ENCODE assay signal across 9 cellular contexts in genomic region chr3:158434412-158435038, GRCh38.
DNase-seq lines count a peak whose midpoint lies in the region; ATAC-seq and TF ChIP-seq lines count a peak whose summit lies in the region.
"Had no signal": no experiment of that assay in that cellular context is flagged by ENCODE, and none has a peak within 500 bp of the region (broad histone marks: within the 10 kb centered on the region; RNA-seq: fewer than 3 reads in every experiment).

No MANE protein-coding gene starts in this region.

- TF ChIP-seq CTCF in activated CD8-positive, alpha-beta T cell treated with anti-CD3 and anti-CD28 coated beads for 36 hours (IDR thresholded peaks at IDR 0.05): peak; percentile 58
- peak; percentile 76 for TF ChIP-seq CTCF in fibroblast of villous mesenchyme (IDR thresholded peaks at IDR 0.05; ENCODE audit: insufficient read depth, low read depth, low read length)

- H3K4me3 Mint-ChIP-seq in activated CD8-positive, alpha-beta T cell treated with anti-CD3 and anti-CD28 coated beads for 36 hours: no peak overlapping the region
- H3K4me3 Mint-ChIP-seq: stimulated activated naive CD8-positive, alpha-beta T cell treated with anti-CD3 and anti-CD28 coated beads, Interleukin-15, Interleukin-2, amounts not matched to agents 100 ng/mL and 50 ng/mL, for 24 hours had no signal

- intact Hi-C loops in activated CD8-positive, alpha-beta T cell treated with anti-CD3 and anti-CD28 coated beads for 36 hours (cut with micrococcal nuclease): loop anchor here (10.0 kb wide), 3 partner anchors 330 to 820 kb away; partner anchors contain the start of gene SHOX2

- no peak overlapping the region for H3K4me3 ChIP-seq in fibroblast of villous mesenchyme (ENCODE audit: low read depth, low read length)

- DNase-seq in Caki2 (ENCODE audit: low read depth): peak; percentile 71
- DNase-seq in NCI-H460 (ENCODE audit: extremely low read depth, low read depth): peak; percentile 58
- DNase-seq in activated CD8-positive, alpha-beta T cell treated with anti-CD3 and anti-CD28 coated beads for 36 hours: peak; percentile 52
- peak; percentile 67 for DNase-seq in fibroblast of villous mesenchyme (ENCODE audit: low read depth)
- DNase-seq in non-pigmented ciliary epithelial cell (ENCODE audit: low read depth): peak; percentile 26
- no peak for DNase-seq in T-helper 9 cell

- POLR2A ChIA-PET in activated CD8-positive, alpha-beta T cell treated with anti-CD3 and anti-CD28 coated beads for 36 hours (lab: Charles Lee): no interaction called here

- H3K27me3 Mint-ChIP-seq in activated CD8-positive, alpha-beta T cell treated with anti-CD3 and anti-CD28 coated beads for 36 hours: no peaks in the 10 kb centered on the region
- H3K27me3 Mint-ChIP-seq: stimulated activated naive CD8-positive, alpha-beta T cell treated with anti-CD3 and anti-CD28 coated beads, Interleukin-15, Interleukin-2, amounts not matched to agents 100 ng/mL and 50 ng/mL, for 24 hours had no signal

- no peaks in the 10 kb centered on the region for H3K9me3 Mint-ChIP-seq in activated CD8-positive, alpha-beta T cell treated with anti-CD3 and anti-CD28 coated beads for 36 hours
- H3K9me3 Mint-ChIP-seq: stimulated activated naive CD8-positive, alpha-beta T cell treated with anti-CD3 and anti-CD28 coated beads, Interleukin-15, Interleukin-2, amounts not matched to agents 100 ng/mL and 50 ng/mL, for 24 hours had no signal

- in situ Hi-C loops in Caki2 (cut with HindIII; ENCODE audit: low pct_unique_long_range_greater_than_20kb, low sequenced_read_pairs): no loop called here

- no peaks in the 10 kb centered on the region for H3K4me1 Mint-ChIP-seq in activated CD8-positive, alpha-beta T cell treated with anti-CD3 and anti-CD28 coated beads for 36 hours (ENCODE audit: low read depth)

- H3K36me3 Mint-ChIP-seq in activated CD8-positive, alpha-beta T cell treated with anti-CD3 and anti-CD28 coated beads for 36 hours (ENCODE audit: low read depth): peaks cover 1% of the 10 kb centered on the region

- CTCF ChIA-PET in activated CD8-positive, alpha-beta T cell treated with anti-CD3 and anti-CD28 coated beads for 36 hours (lab: Charles Lee): interaction anchor here (0.5 to 2.5 kb wide), 27 partner anchors 9 to 828 kb away, joined by 3 to 15 read pairs (median 4); partner anchors contain the start of genes GFM1 and RSRC1

- peak; percentile 75 for ATAC-seq in GM19328 (IDR thresholded peaks at IDR 0.05; ENCODE audit: unreplicated experiment)
- peak; percentile 89 for ATAC-seq in HG03342 (IDR thresholded peaks at IDR 0.05; ENCODE audit: unreplicated experiment)
- no peak for ATAC-seq in activated CD8-positive, alpha-beta T cell treated with anti-CD3 and anti-CD28 coated beads for 36 hours

- no peak overlapping the region for H3K27ac Mint-ChIP-seq in activated CD8-positive, alpha-beta T cell treated with anti-CD3 and anti-CD28 coated beads for 36 hours
- H3K27ac Mint-ChIP-seq: stimulated activated naive CD8-positive, alpha-beta T cell treated with anti-CD3 and anti-CD28 coated beads, Interleukin-15, Interleukin-2, amounts not matched to agents 100 ng/mL and 50 ng/mL, for 24 hours had no signal
